In the genomic region with DNA sequence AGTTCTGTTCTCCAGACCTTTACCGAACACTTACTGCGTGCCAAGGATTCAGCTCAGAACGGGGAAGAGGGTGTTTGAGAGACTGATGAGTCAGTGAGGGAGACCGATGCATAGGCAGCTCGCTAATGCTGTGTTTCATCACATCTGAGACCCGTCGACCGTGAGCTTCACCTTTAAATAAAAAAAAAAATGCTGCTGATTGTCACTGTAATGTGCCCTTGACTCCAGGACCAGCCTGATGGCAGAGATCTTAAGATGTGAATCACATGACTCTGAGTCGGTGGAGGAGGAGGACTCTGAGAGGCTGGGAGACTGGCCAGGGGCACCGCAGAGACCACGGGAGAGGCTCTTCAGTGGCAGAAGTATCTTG, we compare ENCODE assay signal across 1 cellular context.
TF ChIP-seq lines count a peak whose summit lies in the region.

No MANE protein-coding gene starts in this region.

TF ChIP-seq in A549, 52 proteins besides CTCF, POLR2A, EP300 and RAD21 (continued from another document):
- no peak for TF ChIP-seq BCL3 (IDR thresholded peaks at IDR 0.05)
- no peak for TF ChIP-seq RFX5 (IDR thresholded peaks at IDR 0.05)
- no peak for TF ChIP-seq RCOR1 (IDR thresholded peaks at IDR 0.05; ENCODE audit: low read depth, low read length)
- no peak for TF ChIP-seq CEBPB (IDR thresholded peaks at IDR 0.05)
- TF ChIP-seq CHD2 (IDR thresholded peaks at IDR 0.05; ENCODE audit: low read length, partially characterized antibody), result no peak
- TF ChIP-seq, protein P1, sequence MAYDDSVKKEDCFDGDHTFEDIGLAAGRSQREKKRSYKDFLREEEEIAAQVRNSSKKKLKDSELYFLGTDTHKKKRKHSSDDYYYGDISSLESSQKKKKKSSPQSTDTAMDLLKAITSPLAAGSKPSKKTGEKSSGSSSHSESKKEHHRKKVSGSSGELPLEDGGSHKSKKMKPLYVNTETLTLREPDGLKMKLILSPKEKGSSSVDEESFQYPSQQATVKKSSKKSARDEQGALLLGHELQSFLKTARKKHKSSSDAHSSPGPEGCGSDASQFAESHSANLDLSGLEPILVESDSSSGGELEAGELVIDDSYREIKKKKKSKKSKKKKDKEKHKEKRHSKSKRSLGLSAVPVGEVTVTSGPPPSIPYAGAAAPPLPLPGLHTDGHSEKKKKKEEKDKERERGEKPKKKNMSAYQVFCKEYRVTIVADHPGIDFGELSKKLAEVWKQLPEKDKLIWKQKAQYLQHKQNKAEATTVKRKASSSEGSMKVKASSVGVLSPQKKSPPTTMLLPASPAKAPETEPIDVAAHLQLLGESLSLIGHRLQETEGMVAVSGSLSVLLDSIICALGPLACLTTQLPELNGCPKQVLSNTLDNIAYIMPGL (CRISPR knock-in tag; IDR thresholded peaks at IDR 0.05; ENCODE audit: borderline replicate concordance), result no peak
- no peak for TF ChIP-seq KDM5A (IDR thresholded peaks at IDR 0.05)
